21 cellular contexts compared by ENCODE assay signal in the genomic region with DNA sequence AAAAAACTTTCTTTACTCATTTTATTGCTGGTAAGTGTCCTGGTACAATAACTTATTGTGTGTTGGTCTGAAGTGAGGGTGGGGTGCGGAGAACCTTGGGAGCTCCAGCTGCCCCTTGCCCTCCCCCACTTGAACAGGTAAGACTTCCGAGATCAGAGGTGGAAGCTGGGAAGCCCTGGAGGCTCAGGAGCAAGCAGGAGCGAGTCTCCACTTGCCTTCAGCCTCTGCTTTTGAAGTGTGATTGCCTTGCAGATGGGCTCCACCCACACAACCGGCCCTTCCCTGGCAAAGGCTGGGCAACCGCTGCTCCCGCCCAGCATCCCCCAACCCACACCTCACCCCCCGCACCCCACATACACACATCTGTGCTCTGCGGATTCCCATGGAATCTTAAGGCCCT.
DNase-seq lines count a peak whose midpoint lies in the region; ATAC-seq and TF ChIP-seq lines count a peak whose summit lies in the region.
"Had no signal": no experiment of that assay in that cellular context is flagged by ENCODE, and none has a peak within 500 bp of the region (broad histone marks: within the 10 kb centered on the region; RNA-seq: fewer than 3 reads in every experiment).

No MANE protein-coding gene starts in this region.

- no peak overlapping the region for H3K4me3 Mint-ChIP-seq in H9
- H3K4me3 Mint-ChIP-seq in WTC11, result no peak overlapping the region
- H3K4me3 Mint-ChIP-seq: activated CD8-positive, alpha-beta T cell treated with anti-CD3 and anti-CD28 coated beads for 36 hours; activated naive CD8-positive, alpha-beta T cell treated with anti-CD3 and anti-CD28 coated beads, Interleukin-2, amount 10 ng/mL, durations not matched to agents 7 days and 5 days; B cell; CD8-positive, alpha-beta T cell; memory B cell had no signal

- no CpG with 5 or more reads among the region's 8 CpGs for WGBS in H9 (ENCODE audit: extremely low coverage, insufficient read length, low lambda C conversion rate)
- 19% methylated on average over 8 of the region's 8 CpGs for WGBS in prostate gland

- H3K9ac ChIP-seq in H9 (ENCODE audit: extremely low read depth, insufficient read length, low read length), result no peak overlapping the region

- H3K27ac ChIP-seq in H9 (ENCODE audit: insufficient read length, low read depth, low read length), result no peak overlapping the region
- peak overlapping the region; percentile 43 for H3K27ac ChIP-seq in foreskin keratinocyte
- peak overlapping the region in 1 of 2 donors; percentile 42 for H3K27ac ChIP-seq in prostate gland
- H3K27ac ChIP-seq: thoracic aorta had no signal

- no peak overlapping the region for H2BK5ac ChIP-seq in H9 (ENCODE audit: insufficient read length, low read length)

- no peak overlapping the region for H3K4me2 ChIP-seq in H9 (ENCODE audit: insufficient read depth, insufficient read length, low read length)

- TF ChIP-seq POLR2A in prostate gland (IDR thresholded peaks at IDR 0.05), result no peak

- TF ChIP-seq CTCF in H9 (conservative IDR thresholded peaks at IDR 0.05) (no peak), WTC11 (IDR thresholded peaks at IDR 0.05) (no peak), foreskin keratinocyte (conservative IDR thresholded peaks at IDR 0.05) (no peak), prostate gland (IDR thresholded peaks at IDR 0.05) (no peak)

- H2BK15ac ChIP-seq in H9 (ENCODE audit: low read depth, low read length), result no peak overlapping the region

- no peak overlapping the region for H4K91ac ChIP-seq in H9 (ENCODE audit: insufficient read length, low read depth, low read length)

- peaks cover 9% of the 10 kb centered on the region for H3K27me3 Mint-ChIP-seq in H9 (ENCODE audit: low read depth)
- H3K27me3 Mint-ChIP-seq in WTC11 (ENCODE audit: low read depth), result peaks cover 6% of the 10 kb centered on the region

- H4K8ac ChIP-seq in H9 (replicated peaks; ENCODE audit: insufficient read length, low read depth, low read length), result no peak overlapping the region

- H3K23me2 ChIP-seq in H9 (ENCODE audit: insufficient read length, low read depth, low read length, poor library complexity, severe bottlenecking), result no peaks in the 10 kb centered on the region

- intact Hi-C loops in prostate gland (cut with DNase I), result no loop called here

- no peaks in the 10 kb centered on the region for H3K36me3 ChIP-seq in prostate gland
- H3K36me3 ChIP-seq: thoracic aorta had no signal

- CTCF ChIA-PET in WTC11 (lab: Charles Lee), result interaction anchor here (0.6 to 1.0 kb wide), 3 partner anchors 35 to 79 kb away, joined by 3 to 4 read pairs (median 3); no protein-coding TSS in a partner anchor

- H3K4me1 ChIP-seq in H9 (ENCODE audit: insufficient read depth, low read length), result peaks cover 2% of the 10 kb centered on the region; the same call in 1 of the 2 replicates
- H3K4me1 ChIP-seq in foreskin keratinocyte, result peaks cover 28% of the 10 kb centered on the region
- H3K4me1 ChIP-seq in prostate gland (replicated peaks), result no peaks in the 10 kb centered on the region

- no peak overlapping the region for H2BK120ac ChIP-seq in H9 (ENCODE audit: low read depth, low read length, poor library complexity, severe bottlenecking)

- no peak overlapping the region for H2BK12ac ChIP-seq in H9 (ENCODE audit: insufficient read length, low read depth, low read length)

- H3K4me3 ChIP-seq in prostate gland, result no peak overlapping the region
- H3K4me3 ChIP-seq: thoracic aorta had no signal

- no peaks in the 10 kb centered on the region for H3K79me1 ChIP-seq in H9 (ENCODE audit: insufficient read depth, low read depth, low read length, poor library complexity, severe bottlenecking)

- peaks cover 0 to 10% (median 2%) of the 10 kb centered on the region in 3 experiments; a peak in 3 of 7 replicates for H3K36me3 Mint-ChIP-seq in H9 (ENCODE audit: insufficient read depth in 1 of 3, low read depth in 3 of 3)
- peaks cover 4% of the 10 kb centered on the region; the same call in 1 of the 2 replicates for H3K36me3 Mint-ChIP-seq in WTC11
- H3K36me3 Mint-ChIP-seq: activated naive CD8-positive, alpha-beta T cell treated with anti-CD3 and anti-CD28 coated beads, Interleukin-2, amount 10 ng/mL, durations not matched to agents 7 days and 5 days; CD8-positive, alpha-beta T cell; memory B cell had no signal

- no peak overlapping the region for H3K18ac ChIP-seq in H9 (ENCODE audit: insufficient read length, low read depth, low read length)

- DNase-seq in H9 (peak; percentile 42), WTC11 (ENCODE audit: low spot score) (no peak), foreskin keratinocyte (peak; percentile 72 to 88), prostate gland (ENCODE audit: low spot score) (peak; percentile 65)
- no peak for DNase-seq in activated CD8-positive, alpha-beta memory T cell treated with anti-CD3 and anti-CD28 coated beads, Interleukin-2, amount 50 U/mL, for 4 hours
- DNase-seq: activated CD8-positive, alpha-beta T cell treated with anti-CD3 and anti-CD28 coated beads for 36 hours; activated effector memory CD4-positive, alpha-beta T cell treated with Interleukin-2 at 50 U/mL for 16 hours; activated naive CD8-positive, alpha-beta T cell treated with anti-CD3 and anti-CD28 coated beads, Interleukin-2, amount 10 ng/mL, durations not matched to agents 7 days and 5 days; activated T-cell treated with anti-CD3 and anti-CD28 coated beads for 4 hours; CD8-positive, alpha-beta T cell; central memory CD4-positive, alpha-beta T cell; KG1; NCI-H1436 treated with DMSO at 0.1 percent for 48 hours; NCI-H345; OCI-M1; stimulated activated naive CD8-positive, alpha-beta T cell treated with anti-CD3 and anti-CD28 coated beads, Interleukin-15, Interleukin-2, amounts not matched to agents 100 U/mL and 50 U/mL, for 24 hours had no signal

- no peak overlapping the region for H3K27ac Mint-ChIP-seq in H9
- H3K27ac Mint-ChIP-seq in WTC11, result no peak overlapping the region
- H3K27ac Mint-ChIP-seq: activated CD8-positive, alpha-beta T cell treated with anti-CD3 and anti-CD28 coated beads for 36 hours; activated naive CD8-positive, alpha-beta T cell treated with anti-CD3 and anti-CD28 coated beads, Interleukin-2, amount 10 ng/mL, durations not matched to agents 7 days and 5 days; B cell; CD8-positive, alpha-beta T cell; memory B cell had no signal

- no peak overlapping the region for H2AFZ ChIP-seq in H9 (ENCODE audit: low read length)

- no peak overlapping the region for H4K5ac ChIP-seq in H9 (ENCODE audit: insufficient read length, low read depth, low read length)

- H3K79me2 ChIP-seq in H9 (ENCODE audit: insufficient read depth, low read length), result no peaks in the 10 kb centered on the region

- H3K14ac ChIP-seq in H9 (ENCODE audit: insufficient read depth, low read length), result peak overlapping the region; percentile 47

- H3K9me3 ChIP-seq in H9 (ENCODE audit: control insufficient read depth, low read depth, low read length) (no peaks in the 10 kb centered on the region), prostate gland (no peaks in the 10 kb centered on the region)
- H3K9me3 ChIP-seq: thoracic aorta had no signal

- peaks cover 35 to 45% of the 10 kb centered on the region in 2 experiments for H3K4me1 Mint-ChIP-seq in H9
- peaks cover 35% of the 10 kb centered on the region for H3K4me1 Mint-ChIP-seq in WTC11
- H3K4me1 Mint-ChIP-seq: activated naive CD8-positive, alpha-beta T cell treated with anti-CD3 and anti-CD28 coated beads, Interleukin-2, amount 10 ng/mL, durations not matched to agents 7 days and 5 days; B cell; memory B cell had no signal

- H2BK20ac ChIP-seq in H9 (ENCODE audit: low read depth, low read length, poor library complexity, severe bottlenecking), result no peak overlapping the region

- POLR2A ChIA-PET in WTC11 (lab: Charles Lee), result no interaction called here

- H3K9me3 Mint-ChIP-seq in H9 (peaks cover 0 to 12% of the 10 kb centered on the region in 2 experiments; a peak in 3 of 5 replicates), WTC11 (peaks cover 9% of the 10 kb centered on the region)
- H3K9me3 Mint-ChIP-seq: CD8-positive, alpha-beta T cell had no signal

- no peak overlapping the region for H2AK5ac ChIP-seq in H9 (ENCODE audit: insufficient read length, low read length)

- H4K20me1 ChIP-seq in H9 (ENCODE audit: control insufficient read depth, insufficient read depth, insufficient read length), result no peaks in the 10 kb centered on the region

- H3K4ac ChIP-seq in H9 (ENCODE audit: low read depth, low read length), result no peak overlapping the region

- H3K56ac ChIP-seq in H9 (ENCODE audit: insufficient read length, low read depth, low read length), result no peak overlapping the region

- peak; percentile 14; the same call in 1 of the 2 replicates for ATAC-seq in WTC11
- ATAC-seq in foreskin keratinocyte, result peak; percentile 56
- no peak for ATAC-seq in HG03460 (IDR thresholded peaks at IDR 0.05; ENCODE audit: unreplicated experiment)
- no peak for ATAC-seq in GM18861 (IDR thresholded peaks at IDR 0.05; ENCODE audit: unreplicated experiment)
- ATAC-seq: activated CD8-positive, alpha-beta T cell treated with anti-CD3 and anti-CD28 coated beads for 36 hours; CD8-positive, alpha-beta T cell; stimulated activated naive CD8-positive, alpha-beta T cell treated with anti-CD3 and anti-CD28 coated beads, Interleukin-15, Interleukin-2, amounts not matched to agents 100 U/mL and 50 U/mL, for 24 hours had no signal

- no peak overlapping the region for H3K23ac ChIP-seq in H9 (ENCODE audit: insufficient read length, low read depth, low read length)

- H3T11ph ChIP-seq in H9 (ENCODE audit: low read length), result no peak overlapping the region

- no peaks in the 10 kb centered on the region for H3K27me3 ChIP-seq in H9 (ENCODE audit: insufficient read depth, low read length)
- no peaks in the 10 kb centered on the region for H3K27me3 ChIP-seq in foreskin keratinocyte
- H3K27me3 ChIP-seq in prostate gland (replicated peaks; ENCODE audit: insufficient read depth), result no peaks in the 10 kb centered on the region

TF ChIP-seq in WTC11, 78 proteins besides CTCF, POLR2A, EP300 and RAD21 (continues in another document):
- TF ChIP-seq RELA (CRISPR knock-in tag; IDR thresholded peaks at IDR 0.05; ENCODE audit: borderline replicate concordance) (no peak), E2F5 (CRISPR knock-in tag; IDR thresholded peaks at IDR 0.05) (no peak)
- TF ChIP-seq, protein P1, sequence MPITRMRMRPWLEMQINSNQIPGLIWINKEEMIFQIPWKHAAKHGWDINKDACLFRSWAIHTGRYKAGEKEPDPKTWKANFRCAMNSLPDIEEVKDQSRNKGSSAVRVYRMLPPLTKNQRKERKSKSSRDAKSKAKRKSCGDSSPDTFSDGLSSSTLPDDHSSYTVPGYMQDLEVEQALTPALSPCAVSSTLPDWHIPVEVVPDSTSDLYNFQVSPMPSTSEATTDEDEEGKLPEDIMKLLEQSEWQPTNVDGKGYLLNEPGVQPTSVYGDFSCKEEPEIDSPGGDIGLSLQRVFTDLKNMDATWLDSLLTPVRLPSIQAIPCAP (CRISPR knock-in tag; IDR thresholded peaks at IDR 0.05), result no peak

Comparison
In these comparisons a context has a peak if more than half of its experiments do, and no peak if none do; other contexts are left out.
1. DNase-seq: peak in H9 (single experiment), foreskin keratinocyte (2 of 2) and prostate gland (single experiment); none in WTC11 (single experiment) and activated CD8-positive, alpha-beta memory T cell treated with anti-CD3 and anti-CD28 coated beads, Interleukin-2, amount 50 U/mL, for 4 hours (single experiment).
2. ATAC-seq: peak in WTC11 (single experiment) and foreskin keratinocyte (single experiment); none in HG03460 (single experiment) and GM18861 (single experiment).